17 cellular contexts compared by ENCODE assay signal in the genomic region with DNA sequence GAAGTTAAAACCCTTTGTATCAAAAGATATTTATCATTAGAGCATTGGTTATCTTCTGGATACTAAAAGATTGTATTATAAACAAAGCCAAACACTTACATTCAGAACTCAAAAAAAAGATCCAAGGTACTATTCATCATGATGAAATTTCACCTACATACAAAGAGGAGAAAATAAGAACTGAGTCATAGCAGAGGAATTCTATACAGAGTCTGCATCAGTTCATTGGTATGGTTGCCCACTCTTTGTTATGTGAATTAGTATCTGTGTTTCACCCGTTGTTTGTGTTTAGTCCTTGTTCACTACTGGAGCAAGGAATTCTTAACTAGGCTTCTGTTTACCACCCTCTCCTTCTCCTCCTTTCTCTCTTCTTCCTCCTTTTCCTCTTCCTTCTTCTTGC.
DNase-seq lines count a peak whose midpoint lies in the region; ATAC-seq and TF ChIP-seq lines count a peak whose summit lies in the region.
"Had no signal": no experiment of that assay in that cellular context is flagged by ENCODE, and none has a peak within 500 bp of the region (broad histone marks: within the 10 kb centered on the region; RNA-seq: fewer than 3 reads in every experiment).

No MANE protein-coding gene starts in this region.

- CTCF ChIA-PET in MCF 10A (lab: Yijun Ruan, JAX) (no interaction called here), WTC11 (lab: Charles Lee) (no interaction called here)

- H3K4me1 Mint-ChIP-seq in MCF 10A (ENCODE audit: insufficient read depth, unreplicated experiment) (peaks cover 6% of the 10 kb centered on the region), WTC11 (peaks cover 24% of the 10 kb centered on the region)
- H3K4me1 Mint-ChIP-seq: activated B cell treated with CpG ODN at 0.5 μM for 24 hours; activated naive CD8-positive, alpha-beta T cell treated with anti-CD3 and anti-CD28 coated beads, Interleukin-2, amount 10 ng/mL, durations not matched to agents 7 days and 5 days had no signal

- BruUV-seq in MCF 10A (replicated peaks; lab: Mats Ljungman, UMichigan): no TSS peak

- H3K36me3 ChIP-seq in breast epithelium: no peaks in the 10 kb centered on the region
- no peaks in the 10 kb centered on the region for H3K36me3 ChIP-seq in right lobe of liver
- H3K36me3 ChIP-seq: neural progenitor cell, tibial artery had no signal

- TF ChIP-seq POLR2A in breast epithelium (IDR thresholded peaks at IDR 0.05) (no peak), right lobe of liver (IDR thresholded peaks at IDR 0.05) (no peak)

- H3K9me3 ChIP-seq in breast epithelium (no peaks in the 10 kb centered on the region), right lobe of liver (no peaks in the 10 kb centered on the region)
- H3K9me3 ChIP-seq: tibial artery had no signal

- no peaks in the 10 kb centered on the region for H3K4me1 ChIP-seq in breast epithelium
- peaks cover 13% of the 10 kb centered on the region for H3K4me1 ChIP-seq in foreskin keratinocyte
- H3K4me1 ChIP-seq in right lobe of liver: no peaks in the 10 kb centered on the region
- H3K4me1 ChIP-seq: tibial artery had no signal

- H3K4me3 ChIP-seq in breast epithelium (no peak overlapping the region), right lobe of liver (no peak overlapping the region)
- H3K4me3 ChIP-seq: neural progenitor cell, tibial artery had no signal

- ATAC-seq in WTC11 (peak; percentile 78), foreskin keratinocyte (peak; percentile 100), GM19023 (IDR thresholded peaks at IDR 0.05; ENCODE audit: unreplicated experiment) (no peak), right lobe of liver (no peak)
- ATAC-seq: Right ventricle myocardium inferior had no signal

- no peak overlapping the region for H3K4me3 Mint-ChIP-seq in MCF 10A (ENCODE audit: unreplicated experiment)
- no peak overlapping the region for H3K4me3 Mint-ChIP-seq in WTC11
- H3K4me3 Mint-ChIP-seq: activated B cell treated with CpG ODN at 0.5 μM for 24 hours; activated naive CD8-positive, alpha-beta T cell treated with anti-CD3 and anti-CD28 coated beads, Interleukin-2, amount 10 ng/mL, durations not matched to agents 7 days and 5 days; neural progenitor cell had no signal

- no peaks in the 10 kb centered on the region for H3K27me3 Mint-ChIP-seq in MCF 10A (ENCODE audit: insufficient read depth, unreplicated experiment)
- H3K27me3 Mint-ChIP-seq in WTC11 (ENCODE audit: low read depth): no peaks in the 10 kb centered on the region

- no peak overlapping the region for H3K27ac ChIP-seq in breast epithelium
- H3K27ac ChIP-seq in foreskin keratinocyte: peak overlapping the region; percentile 13
- H3K27ac ChIP-seq in right lobe of liver: no peak overlapping the region
- H3K27ac ChIP-seq: 22Rv1, neural progenitor cell, tibial artery had no signal

- H3K36me3 Mint-ChIP-seq in MCF 10A (ENCODE audit: insufficient read depth, unreplicated experiment) (no peaks in the 10 kb centered on the region), WTC11 (no peaks in the 10 kb centered on the region)
- H3K36me3 Mint-ChIP-seq: activated naive CD8-positive, alpha-beta T cell treated with anti-CD3 and anti-CD28 coated beads, Interleukin-2, amount 10 ng/mL, durations not matched to agents 7 days and 5 days; neural progenitor cell had no signal

- H3K9me3 Mint-ChIP-seq in MCF 10A (ENCODE audit: unreplicated experiment) (no peaks in the 10 kb centered on the region), WTC11 (peaks cover 15% of the 10 kb centered on the region)
- H3K9me3 Mint-ChIP-seq: activated B cell treated with CpG ODN at 0.5 μM for 24 hours; activated naive CD8-positive, alpha-beta T cell treated with anti-CD3 and anti-CD28 coated beads, Interleukin-2, amount 10 ng/mL, durations not matched to agents 7 days and 5 days had no signal

- intact Hi-C loops in MCF 10A (cut with micrococcal nuclease) (no loop called here), breast epithelium (cut with DNase I; ENCODE audit: low total_unique reads) (no loop called here), right lobe of liver (cut with DNase I) (no loop called here)

- DNase-seq in MCF 10A (ENCODE audit: unreplicated experiment) (peak; percentile 50), breast epithelium (ENCODE audit: low spot score in 2 of 2) (no peak), WTC11 (ENCODE audit: low spot score) (no peak), foreskin keratinocyte (peak; percentile 74 to 90), anterior cingulate cortex (lab: John Stamatoyannopoulos, UW) (no peak), right lobe of liver (no peak), SHP77 treated with DMSO at 0.1 percent for 48 hours (lab: John Stamatoyannopoulos, UW) (no peak)
- DNase-seq: activated B cell treated with CpG ODN at 0.5 μM for 24 hours; activated CD8-positive, alpha-beta memory T cell treated with anti-CD3 and anti-CD28 coated beads, Interleukin-2, amount 50 U/mL, for 4 hours; activated naive CD8-positive, alpha-beta T cell treated with anti-CD3 and anti-CD28 coated beads, Interleukin-2, amount 10 ng/mL, durations not matched to agents 7 days and 5 days; NCI-H1105; NCI-H526; tibial artery had no signal

- TF ChIP-seq CTCF in MCF 10A (IDR thresholded peaks at IDR 0.05; ENCODE audit: unreplicated experiment) (no peak), breast epithelium (IDR thresholded peaks at IDR 0.05) (no peak), WTC11 (IDR thresholded peaks at IDR 0.05) (no peak), foreskin keratinocyte (conservative IDR thresholded peaks at IDR 0.05) (no peak), right lobe of liver (IDR thresholded peaks at IDR 0.05) (no peak)

- H3K27ac Mint-ChIP-seq in MCF 10A (ENCODE audit: low read depth, unreplicated experiment) (no peak overlapping the region), WTC11 (peak overlapping the region; percentile 86)
- H3K27ac Mint-ChIP-seq: activated B cell treated with CpG ODN at 0.5 μM for 24 hours; activated naive CD8-positive, alpha-beta T cell treated with anti-CD3 and anti-CD28 coated beads, Interleukin-2, amount 10 ng/mL, durations not matched to agents 7 days and 5 days; neural progenitor cell had no signal

- POLR2A ChIA-PET in MCF 10A (lab: Yijun Ruan, JAX): no interaction called here
- POLR2A ChIA-PET in WTC11 (lab: Charles Lee): no interaction called here

- H3K27me3 ChIP-seq in breast epithelium: no peaks in the 10 kb centered on the region
- no peaks in the 10 kb centered on the region for H3K27me3 ChIP-seq in foreskin keratinocyte
- no peaks in the 10 kb centered on the region for H3K27me3 ChIP-seq in right lobe of liver
- H3K27me3 ChIP-seq: neural progenitor cell, tibial artery had no signal

- 11% methylated on average over 1 of the region's 1 CpG for WGBS in right lobe of liver (ENCODE audit: insufficient coverage, low coverage, low lambda C conversion rate, missing lambda C conversion rate)

TF ChIP-seq in WTC11, 78 proteins besides CTCF, POLR2A, EP300 and RAD21 (continues in another document):
- TF ChIP-seq, protein P1, sequence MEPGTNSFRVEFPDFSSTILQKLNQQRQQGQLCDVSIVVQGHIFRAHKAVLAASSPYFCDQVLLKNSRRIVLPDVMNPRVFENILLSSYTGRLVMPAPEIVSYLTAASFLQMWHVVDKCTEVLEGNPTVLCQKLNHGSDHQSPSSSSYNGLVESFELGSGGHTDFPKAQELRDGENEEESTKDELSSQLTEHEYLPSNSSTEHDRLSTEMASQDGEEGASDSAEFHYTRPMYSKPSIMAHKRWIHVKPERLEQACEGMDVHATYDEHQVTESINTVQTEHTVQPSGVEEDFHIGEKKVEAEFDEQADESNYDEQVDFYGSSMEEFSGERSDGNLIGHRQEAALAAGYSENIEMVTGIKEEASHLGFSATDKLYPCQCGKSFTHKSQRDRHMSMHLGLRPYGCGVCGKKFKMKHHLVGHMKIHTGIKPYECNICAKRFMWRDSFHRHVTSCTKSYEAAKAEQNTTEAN (CRISPR knock-in tag; IDR thresholded peaks at IDR 0.05): no peak
- TF ChIP-seq ZNF671 (CRISPR knock-in tag; IDR thresholded peaks at IDR 0.05) (no peak), MYBL2 (CRISPR knock-in tag; IDR thresholded peaks at IDR 0.05) (no peak), TP53 (CRISPR knock-in tag; IDR thresholded peaks at IDR 0.05) (no peak), ZNF396 (CRISPR knock-in tag; IDR thresholded peaks at IDR 0.05; ENCODE audit: borderline replicate concordance) (no peak), PRDM15 (CRISPR knock-in tag; IDR thresholded peaks at IDR 0.05) (no peak), NR2C2 (CRISPR knock-in tag; IDR thresholded peaks at IDR 0.05) (no peak)
- TF ChIP-seq, protein P2, sequence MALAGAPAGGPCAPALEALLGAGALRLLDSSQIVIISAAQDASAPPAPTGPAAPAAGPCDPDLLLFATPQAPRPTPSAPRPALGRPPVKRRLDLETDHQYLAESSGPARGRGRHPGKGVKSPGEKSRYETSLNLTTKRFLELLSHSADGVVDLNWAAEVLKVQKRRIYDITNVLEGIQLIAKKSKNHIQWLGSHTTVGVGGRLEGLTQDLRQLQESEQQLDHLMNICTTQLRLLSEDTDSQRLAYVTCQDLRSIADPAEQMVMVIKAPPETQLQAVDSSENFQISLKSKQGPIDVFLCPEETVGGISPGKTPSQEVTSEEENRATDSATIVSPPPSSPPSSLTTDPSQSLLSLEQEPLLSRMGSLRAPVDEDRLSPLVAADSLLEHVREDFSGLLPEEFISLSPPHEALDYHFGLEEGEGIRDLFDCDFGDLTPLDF (CRISPR knock-in tag; IDR thresholded peaks at IDR 0.05): no peak

Comparison
In these comparisons a context has a peak if more than half of its experiments do, and no peak if none do; other contexts are left out.
1. DNase-seq: peak in MCF 10A (single experiment) and foreskin keratinocyte (2 of 2); none in breast epithelium (0 of 2), WTC11 (single experiment), anterior cingulate cortex (0 of 58), right lobe of liver (0 of 3) and SHP77 treated with DMSO at 0.1 percent for 48 hours (single experiment).
2. ATAC-seq: peak in WTC11 (single experiment) and foreskin keratinocyte (single experiment); none in GM19023 (single experiment) and right lobe of liver (0 of 4).